ENCODE assay signal across 8 cellular contexts in genomic region chr6:150641398-150642139, GRCh38. TPM values are rescaled to one million over a fixed set of nuclear protein-coding genes. Genes with fewer than 3 reads are reported as not detected.
DNase-seq lines count a peak whose midpoint lies in the region; ATAC-seq and TF ChIP-seq lines count a peak whose summit lies in the region.

No MANE protein-coding gene starts in this region.

- TF ChIP-seq CTCF in MM.1S (IDR thresholded peaks at IDR 0.05; ENCODE audit: low read length) (no peak), fibroblast of villous mesenchyme (IDR thresholded peaks at IDR 0.05; ENCODE audit: insufficient read depth, low read depth, low read length) (no peak), neural progenitor cell (IDR thresholded peaks at IDR 0.05) (no peak)

- H2AFZ ChIP-seq in MM.1S (ENCODE audit: low read length) (no peak overlapping the region), neural progenitor cell (replicated peaks) (no peak overlapping the region)

- no peaks in the 10 kb centered on the region for H3K9me3 Mint-ChIP-seq in activated naive CD4-positive, alpha-beta T cell treated with anti-CD3 and anti-CD28 coated beads for 36 hours
- H3K9me3 Mint-ChIP-seq in activated naive CD4-positive, alpha-beta T cell treated with anti-CD3 and anti-CD28 coated beads, Interleukin-2, amount 10 ng/mL, durations not matched to agents 7 days and 5 days, result no peaks in the 10 kb centered on the region
- peaks cover 6% of the 10 kb centered on the region for H3K9me3 Mint-ChIP-seq in neural progenitor cell

- H3K4me1 ChIP-seq in MM.1S (ENCODE audit: low read length), result no peaks in the 10 kb centered on the region
- peaks cover 3 to 14% (median 12%) of the 10 kb centered on the region in 5 donors for H3K4me1 ChIP-seq in subcutaneous abdominal adipose tissue (ENCODE audit: control insufficient read depth in 5 of 5, insufficient read depth in 5 of 5, low read length in 5 of 5)
- no peaks in the 10 kb centered on the region for H3K4me1 ChIP-seq in neural progenitor cell

- H3K36me3 ChIP-seq in MM.1S (replicated peaks; ENCODE audit: insufficient read depth, low read length) (no peaks in the 10 kb centered on the region), subcutaneous abdominal adipose tissue (ENCODE audit: control insufficient read depth in 5 of 5, insufficient read depth in 5 of 5, low read length in 5 of 5) (no peaks in the 10 kb centered on the region), neural progenitor cell (no peaks in the 10 kb centered on the region)

- no peak overlapping the region for H3K9ac ChIP-seq in MM.1S (ENCODE audit: low read length)
- peak overlapping the region in 4 of 5 donors; percentile 6 to 65 (median 52) for H3K9ac ChIP-seq in subcutaneous abdominal adipose tissue (ENCODE audit: low read length in 5 of 5)
- H3K9ac ChIP-seq in neural progenitor cell, result no peak overlapping the region

- no peak overlapping the region for H3K4me3 ChIP-seq in MM.1S (ENCODE audit: low read length)
- no peak overlapping the region for H3K4me3 ChIP-seq in fibroblast of villous mesenchyme (ENCODE audit: low read depth, low read length)
- peak overlapping the region; percentile 13 to 60 (median 45) for H3K4me3 ChIP-seq in subcutaneous abdominal adipose tissue (ENCODE audit: low read depth in 1 of 5, low read length in 5 of 5)
- no peak overlapping the region for H3K4me3 ChIP-seq in neural progenitor cell

- no peaks in the 10 kb centered on the region for H3K9me3 ChIP-seq in MM.1S (replicated peaks; ENCODE audit: insufficient read depth, low read length)
- H3K9me3 ChIP-seq in subcutaneous abdominal adipose tissue (ENCODE audit: control insufficient read depth in 5 of 5, low read length in 5 of 5), result no peaks in the 10 kb centered on the region
- H3K9me3 ChIP-seq in neural progenitor cell (ENCODE audit: low read depth), result no peaks in the 10 kb centered on the region

- H3K27me3 ChIP-seq in MM.1S (replicated peaks; ENCODE audit: insufficient read depth, low read length) (no peaks in the 10 kb centered on the region), subcutaneous abdominal adipose tissue (ENCODE audit: control insufficient read depth in 5 of 5, insufficient read depth in 4 of 5, low read length in 5 of 5) (no peaks in the 10 kb centered on the region), neural progenitor cell (no peaks in the 10 kb centered on the region)

- H3K4me2 ChIP-seq in MM.1S (ENCODE audit: low read depth, low read length), result no peak overlapping the region
- H3K4me2 ChIP-seq in neural progenitor cell, result no peak overlapping the region

- no peak for DNase-seq in activated naive CD4-positive, alpha-beta T cell treated with anti-CD3 and anti-CD28 coated beads for 36 hours
- DNase-seq in activated naive CD4-positive, alpha-beta T cell treated with anti-CD3 and anti-CD28 coated beads, Interleukin-2, amount 10 ng/mL, durations not matched to agents 7 days and 5 days, result no peak
- DNase-seq in MM.1S (peak; percentile 11), fibroblast of villous mesenchyme (ENCODE audit: low read depth) (peak; percentile 29), neural progenitor cell (ENCODE audit: low spot score) (no peak)

- H3K4me3 Mint-ChIP-seq in activated naive CD4-positive, alpha-beta T cell treated with anti-CD3 and anti-CD28 coated beads for 36 hours, result peak overlapping the region; percentile 38
- no peak overlapping the region for H3K4me3 Mint-ChIP-seq in activated naive CD4-positive, alpha-beta T cell treated with anti-CD3 and anti-CD28 coated beads, Interleukin-2, amount 10 ng/mL, durations not matched to agents 7 days and 5 days
- H3K4me3 Mint-ChIP-seq in neural progenitor cell, result no peak overlapping the region

- H3K79me2 ChIP-seq in MM.1S (ENCODE audit: low read length) (no peaks in the 10 kb centered on the region), neural progenitor cell (ENCODE audit: low read depth) (no peaks in the 10 kb centered on the region)

- intact Hi-C loops in activated naive CD4-positive, alpha-beta T cell treated with anti-CD3 and anti-CD28 coated beads for 36 hours (cut with micrococcal nuclease), result no loop called here

- peak overlapping the region; percentile 15 for H3K27ac Mint-ChIP-seq in activated naive CD4-positive, alpha-beta T cell treated with anti-CD3 and anti-CD28 coated beads for 36 hours
- H3K27ac Mint-ChIP-seq in activated naive CD4-positive, alpha-beta T cell treated with anti-CD3 and anti-CD28 coated beads, Interleukin-2, amount 10 ng/mL, durations not matched to agents 7 days and 5 days, result no peak overlapping the region
- H3K27ac Mint-ChIP-seq in neural progenitor cell, result no peak overlapping the region

- H3K27ac ChIP-seq in MM.1S (ENCODE audit: low read length) (no peak overlapping the region), subcutaneous abdominal adipose tissue (ENCODE audit: low read depth, low read length) (peak overlapping the region; percentile 47), neural progenitor cell (no peak overlapping the region)

- no peak for ATAC-seq in HG03565 (IDR thresholded peaks at IDR 0.05; ENCODE audit: unreplicated experiment)
- no peak for ATAC-seq in HG02759 (IDR thresholded peaks at IDR 0.05; ENCODE audit: unreplicated experiment)

- CTCF ChIA-PET in activated naive CD4-positive, alpha-beta T cell treated with anti-CD3 and anti-CD28 coated beads for 36 hours (lab: Charles Lee), result no interaction called here
- CTCF ChIA-PET in activated naive CD4-positive, alpha-beta T cell treated with anti-CD3 and anti-CD28 coated beads, Interleukin-2, amount 10 ng/mL, durations not matched to agents 7 days and 5 days (lab: Charles Lee), result interaction anchor here (0.6 kb wide), 1 partner anchor 246 kb away, joined by 3 read pairs; no protein-coding TSS in a partner anchor

- H3K27me3 Mint-ChIP-seq in activated naive CD4-positive, alpha-beta T cell treated with anti-CD3 and anti-CD28 coated beads for 36 hours (ENCODE audit: low read depth), result peaks cover 18% of the 10 kb centered on the region
- peaks cover 5% of the 10 kb centered on the region for H3K27me3 Mint-ChIP-seq in activated naive CD4-positive, alpha-beta T cell treated with anti-CD3 and anti-CD28 coated beads, Interleukin-2, amount 10 ng/mL, durations not matched to agents 7 days and 5 days
- no peaks in the 10 kb centered on the region for H3K27me3 Mint-ChIP-seq in neural progenitor cell (ENCODE audit: insufficient read depth, low read depth)

- H3F3A ChIP-seq in MM.1S (ENCODE audit: insufficient read depth, low read length) (no peaks in the 10 kb centered on the region), neural progenitor cell (ENCODE audit: low read depth) (no peaks in the 10 kb centered on the region)

- no peaks in the 10 kb centered on the region for H3K36me3 Mint-ChIP-seq in activated naive CD4-positive, alpha-beta T cell treated with anti-CD3 and anti-CD28 coated beads for 36 hours (ENCODE audit: low read depth)
- H3K36me3 Mint-ChIP-seq in activated naive CD4-positive, alpha-beta T cell treated with anti-CD3 and anti-CD28 coated beads, Interleukin-2, amount 10 ng/mL, durations not matched to agents 7 days and 5 days, result no peaks in the 10 kb centered on the region
- H3K36me3 Mint-ChIP-seq in neural progenitor cell, result peaks cover 9% of the 10 kb centered on the region

- no peaks in the 10 kb centered on the region for H4K20me1 ChIP-seq in MM.1S (ENCODE audit: insufficient read depth, low read length)
- H4K20me1 ChIP-seq in neural progenitor cell (ENCODE audit: low read depth), result no peaks in the 10 kb centered on the region

- peaks cover 14% of the 10 kb centered on the region for H3K4me1 Mint-ChIP-seq in activated naive CD4-positive, alpha-beta T cell treated with anti-CD3 and anti-CD28 coated beads for 36 hours (ENCODE audit: low read depth)
- peaks cover 6% of the 10 kb centered on the region for H3K4me1 Mint-ChIP-seq in activated naive CD4-positive, alpha-beta T cell treated with anti-CD3 and anti-CD28 coated beads, Interleukin-2, amount 10 ng/mL, durations not matched to agents 7 days and 5 days
- H3K4me1 Mint-ChIP-seq in neural progenitor cell, result peaks cover 27% of the 10 kb centered on the region

- H3K9me2 ChIP-seq in MM.1S (replicated peaks; ENCODE audit: insufficient read depth, low read length), result no peaks in the 10 kb centered on the region

RNA-seq across cellular contexts. Expression of gene PLEKHG1, which starts 41.9 kb away (rescaled TPM):
- total RNA-seq in activated naive CD4-positive, alpha-beta T cell treated with anti-CD3 and anti-CD28 coated beads for 36 hours, result 10 to 100 TPM; 10.8 to 11.1 TPM
- total RNA-seq in fibroblast of villous mesenchyme, result 1.7 and 4.5 TPM in 2 replicates
- 4.6 and 4.7 TPM in 2 replicates for total RNA-seq in neural progenitor cell (ENCODE audit: low replicate concordance)

Comparison
In these comparisons a context has a peak if more than half of its experiments do, and no peak if none do; other contexts are left out.
1. DNase-seq: peak in MM.1S (single experiment) and fibroblast of villous mesenchyme (single experiment); none in activated naive CD4-positive, alpha-beta T cell treated with anti-CD3 and anti-CD28 coated beads for 36 hours (single experiment), activated naive CD4-positive, alpha-beta T cell treated with anti-CD3 and anti-CD28 coated beads, Interleukin-2, amount 10 ng/mL, durations not matched to agents 7 days and 5 days (single experiment) and neural progenitor cell (single experiment).
2. H3K4me3 ChIP-seq: peak in subcutaneous abdominal adipose tissue (5 of 5); none in MM.1S (single experiment), fibroblast of villous mesenchyme (single experiment) and neural progenitor cell (single experiment).
3. H3K9ac ChIP-seq: peak in subcutaneous abdominal adipose tissue (4 of 5); none in MM.1S (single experiment) and neural progenitor cell (single experiment).